In the genomic region with DNA sequence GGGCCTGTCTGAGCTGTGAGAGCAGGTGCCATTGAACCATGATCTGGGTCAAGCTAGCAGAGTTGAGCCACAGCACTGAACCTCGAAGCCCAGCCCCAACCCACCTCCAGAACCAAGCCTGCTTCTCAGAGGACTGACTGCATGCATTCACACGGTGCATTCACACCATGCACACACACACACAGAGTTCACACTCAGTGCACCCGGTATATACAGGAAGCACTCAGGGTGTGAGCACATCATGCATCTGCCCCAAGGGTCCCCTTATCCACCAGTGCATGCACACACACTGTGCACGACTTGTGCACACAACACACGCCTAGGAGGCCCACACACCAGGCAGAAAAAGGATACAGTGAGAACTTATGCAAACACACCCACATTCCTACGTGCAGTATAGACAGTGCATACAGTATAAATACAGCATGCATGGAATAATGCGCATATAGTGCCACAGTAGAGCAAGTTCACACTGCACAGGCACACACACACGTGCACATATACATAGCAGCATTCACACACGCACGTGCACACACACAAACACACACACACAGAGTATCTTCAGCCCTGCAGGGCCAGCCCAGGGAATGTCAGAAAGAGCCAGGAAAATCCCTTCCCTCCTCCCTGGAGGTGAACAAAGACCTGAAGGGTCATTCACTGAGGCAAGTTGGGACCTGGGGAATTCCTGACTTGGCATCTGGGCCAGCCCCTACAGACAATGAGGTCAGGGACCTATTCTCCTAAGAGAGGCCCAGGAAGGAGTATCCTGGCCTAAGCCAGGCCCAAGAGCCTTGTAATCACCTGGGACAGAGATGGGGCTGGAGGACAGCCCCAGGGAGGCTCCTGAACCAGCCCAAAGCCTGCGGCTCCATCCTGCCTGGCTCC, we compare ENCODE assay signal across 17 cellular contexts. TPM values are rescaled to one million over a fixed set of nuclear protein-coding genes. Genes with fewer than 3 reads are reported as not detected.
DNase-seq lines count a peak whose midpoint lies in the region; ATAC-seq and TF ChIP-seq lines count a peak whose summit lies in the region.
"Had no signal": no experiment of that assay in that cellular context is flagged by ENCODE, and none has a peak within 500 bp of the region (broad histone marks: within the 10 kb centered on the region; RNA-seq: fewer than 3 reads in every experiment).

No MANE protein-coding gene starts in this region.

- no peaks in the 10 kb centered on the region for H3K79me2 ChIP-seq in Karpas-422 (ENCODE audit: low read length)

- H4K20me1 ChIP-seq in Karpas-422 (ENCODE audit: insufficient read depth, low read depth, low read length): 0 out of 2 replicates have a peak, but pooled peaks cover 3% of the 10 kb centered on the region

- H3K4me2 ChIP-seq in Karpas-422 (ENCODE audit: low read depth, low read length, poor library complexity, severe bottlenecking): peak overlapping the region; percentile 27

- ATAC-seq in foreskin keratinocyte: no peak
- ATAC-seq in HG03135 (IDR thresholded peaks at IDR 0.05; ENCODE audit: unreplicated experiment): no peak
- no peak for ATAC-seq in GM19463 (IDR thresholded peaks at IDR 0.05; ENCODE audit: unreplicated experiment)
- ATAC-seq: GM12878, Right ventricle myocardium inferior had no signal

- no peaks in the 10 kb centered on the region for H3K9me3 ChIP-seq in Karpas-422 (ENCODE audit: low read length)

- intact Hi-C loops in posterior vena cava (cut with DNase I): no loop called here

- no peak overlapping the region; the same call in 1 of the 2 replicates for H3K9ac ChIP-seq in Karpas-422 (ENCODE audit: low read length)

- H3K4me3 ChIP-seq in Karpas-422 (ENCODE audit: low read length): no peak overlapping the region
- H3K4me3 ChIP-seq: GM12878, SK-N-MC had no signal

- no peak overlapping the region for H3K27ac ChIP-seq in Karpas-422 (ENCODE audit: low read length)
- H3K27ac ChIP-seq in foreskin keratinocyte: no peak overlapping the region
- H3K27ac ChIP-seq: 22Rv1, SK-N-MC had no signal

- H3K4me1 ChIP-seq in Karpas-422 (ENCODE audit: low read length) (peaks cover 20% of the 10 kb centered on the region), foreskin keratinocyte (no peaks in the 10 kb centered on the region)

- no peaks in the 10 kb centered on the region for H3K27me3 ChIP-seq in Karpas-422 (ENCODE audit: low read length)
- H3K27me3 ChIP-seq in foreskin keratinocyte: peaks cover 2% of the 10 kb centered on the region

- DNase-seq in DMS53 (lab: John Stamatoyannopoulos, UW) (peak; percentile 12), DMS53 treated with DMSO at 0.1 percent for 48 hours (lab: John Stamatoyannopoulos, UW; ENCODE audit: unreplicated experiment) (no peak), Karpas-422 (no peak), foreskin keratinocyte (peak; percentile 20 to 38), posterior vena cava (ENCODE audit: low spot score) (peak; percentile 46)
- DNase-seq in activated CD8-positive, alpha-beta memory T cell treated with anti-CD3 and anti-CD28 coated beads for 24 hours: no peak
- DNase-seq: CD4-positive, alpha-beta memory T cell; GDM1; NCI-H1436; NCI-H2029 treated with DMSO at 0.1 percent for 48 hours; NCI-H510A treated with DMSO at 0.1 percent for 48 hours had no signal

- no peak for TF ChIP-seq CTCF in foreskin keratinocyte (conservative IDR thresholded peaks at IDR 0.05)

- H2AFZ ChIP-seq in Karpas-422 (ENCODE audit: low read length): no peak overlapping the region

- H3K9me2 ChIP-seq in Karpas-422 (replicated peaks; ENCODE audit: insufficient read depth, low read length): no peaks in the 10 kb centered on the region

- no peaks in the 10 kb centered on the region for H3K36me3 ChIP-seq in Karpas-422 (ENCODE audit: insufficient read depth, low read length)

RNA-seq across cellular contexts. Expression of a gene that starts 42.1 kb away (rescaled TPM):
- not detected in 2 replicates for total RNA-seq in Karpas-422 (2014; rRNA removed; shearing (Covaris generic); ENCODE audit: low replicate concordance)
- total RNA-seq in foreskin keratinocyte (57.3 and 76.4 TPM in 2 replicates), posterior vena cava (10 to 100 TPM; 12.3 to 22.9 TPM)
- polyA plus RNA-seq in foreskin keratinocyte: 94.3 and 108 TPM in 2 replicates
- polyA plus RNA-seq: GM12878 had no signal

Comparison
In these comparisons a context has a peak if more than half of its experiments do, and no peak if none do; other contexts are left out.
1. DNase-seq: peak in DMS53 (single experiment), foreskin keratinocyte (2 of 2) and posterior vena cava (single experiment); none in DMS53 treated with DMSO at 0.1 percent for 48 hours (single experiment), Karpas-422 (single experiment) and activated CD8-positive, alpha-beta memory T cell treated with anti-CD3 and anti-CD28 coated beads for 24 hours (single experiment).
2. RNA of a gene that starts 42.1 kb away (total RNA-seq): 57.3 to 76.4 TPM in foreskin keratinocyte and 12.3 to 22.9 TPM in posterior vena cava; not detected in Karpas-422; every median in the first group is over 10 times any median in the second.